8 cellular contexts compared by ENCODE assay signal in the genomic region with DNA sequence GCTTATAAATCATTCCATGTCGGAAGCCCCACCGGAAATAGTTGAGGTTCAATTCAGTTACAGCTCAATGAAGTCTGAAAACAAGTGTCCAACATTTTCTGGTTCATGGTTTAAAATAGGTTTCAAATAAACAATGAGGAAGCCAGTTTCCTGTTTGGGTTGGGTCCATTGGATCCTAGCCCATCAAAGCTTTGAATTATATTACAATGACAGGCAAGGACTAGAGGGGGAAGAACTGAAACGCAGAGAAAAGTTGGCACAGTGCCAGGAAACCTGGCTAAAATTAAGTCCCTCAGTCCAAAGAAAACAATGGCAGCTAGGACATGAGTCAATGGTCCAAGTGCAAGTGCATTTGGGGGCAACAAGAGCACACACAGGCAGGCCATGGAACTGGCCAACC. TPM values are rescaled to one million over a fixed set of nuclear protein-coding genes. Genes with fewer than 3 reads are reported as not detected.
DNase-seq lines count a peak whose midpoint lies in the region; ATAC-seq and TF ChIP-seq lines count a peak whose summit lies in the region.

No MANE protein-coding gene starts in this region.

- no peak overlapping the region for H3K27ac ChIP-seq in dorsolateral prefrontal cortex

- H3K27me3 ChIP-seq in dorsolateral prefrontal cortex: peaks cover 0 to 22% (median 0%) of the 10 kb centered on the region in 45 donors

- DNase-seq in Calu3: peak; percentile 47
- peak; percentile 91 for DNase-seq in NCI-H69 (lab: John Stamatoyannopoulos, UW)
- peak; percentile 82 for DNase-seq in mucosa of gallbladder (ENCODE audit: low spot score)
- DNase-seq in activated CD8-positive, alpha-beta memory T cell treated with anti-CD3 and anti-CD28 coated beads, Interleukin-2, amount 50 U/mL, for 48 hours: no peak
- no peak for DNase-seq in dorsolateral prefrontal cortex

- no peak overlapping the region for H3K4me3 ChIP-seq in dorsolateral prefrontal cortex

- H3K9me3 Mint-ChIP-seq in Calu3 (ENCODE audit: low read depth, unreplicated experiment): peaks cover 4% of the 10 kb centered on the region

- no peak for TF ChIP-seq CTCF in Calu3 (IDR thresholded peaks at IDR 0.05; ENCODE audit: unreplicated experiment)
- TF ChIP-seq CTCF in dorsolateral prefrontal cortex (IDR thresholded peaks at IDR 0.05 in 54 of 56, conservative IDR thresholded peaks at IDR 0.05 in 2 of 56; ENCODE audit: low read depth in 1 of 56, partially characterized antibody in 56 of 56): no peak

- CTCF ChIA-PET in Calu3 (lab: Charles Lee): interaction anchor here (0.6 kb wide), 1 partner anchor 219 kb away, joined by 4 read pairs; no protein-coding TSS in a partner anchor

- H3K27ac Mint-ChIP-seq in Calu3 (ENCODE audit: unreplicated experiment): no peak overlapping the region

- ATAC-seq in esophagus mucosa (peak; percentile 43), GM19452 (IDR thresholded peaks at IDR 0.05; ENCODE audit: unreplicated experiment) (no peak), HG02970 (IDR thresholded peaks at IDR 0.05; ENCODE audit: low FRiP score, unreplicated experiment) (no peak)

- no peak overlapping the region for H3K4me3 Mint-ChIP-seq in Calu3 (ENCODE audit: low read depth, unreplicated experiment)

- H3K4me1 Mint-ChIP-seq in Calu3 (ENCODE audit: low read depth, unreplicated experiment): peaks cover 53% of the 10 kb centered on the region

- no TSS peak for BruUV-seq in Calu3 (replicated peaks; lab: Mats Ljungman, UMichigan)

- H3K27me3 Mint-ChIP-seq in Calu3 (ENCODE audit: unreplicated experiment): no peaks in the 10 kb centered on the region

- no peaks in the 10 kb centered on the region for H3K36me3 Mint-ChIP-seq in Calu3 (ENCODE audit: insufficient read depth, unreplicated experiment)

- intact Hi-C loops in Calu3 (cut with micrococcal nuclease; ENCODE audit: unreplicated experiment) (no loop called here), dorsolateral prefrontal cortex (cut with DNase I) (no loop called here)

RNA-seq across cellular contexts. Expression of a gene that starts 32.0 kb away (rescaled TPM):
- total RNA-seq in Calu3 (2022): not detected in 2 replicates
- 0.52 TPM for total RNA-seq in esophagus mucosa
- 96.9 TPM for total RNA-seq in mucosa of gallbladder
- 100 to 1,000 TPM in 48 of 120 experiments, 10 to 100 TPM in 71, 1 to 10 TPM in 1; 3.8 to 270 (median 89.5) TPM for total RNA-seq in dorsolateral prefrontal cortex

Comparison
In these comparisons a context has a peak if more than half of its experiments do, and no peak if none do; other contexts are left out.
1. DNase-seq: peak in Calu3 (single experiment), NCI-H69 (single experiment) and mucosa of gallbladder (single experiment); none in activated CD8-positive, alpha-beta memory T cell treated with anti-CD3 and anti-CD28 coated beads, Interleukin-2, amount 50 U/mL, for 48 hours (single experiment) and dorsolateral prefrontal cortex (0 of 10).